ENCODE assay signal across 8 cellular contexts in genomic region chr4:74158561-74159396, GRCh38. TPM values are rescaled to one million over a fixed set of nuclear protein-coding genes. Genes with fewer than 3 reads are reported as not detected.
DNase-seq lines count a peak whose midpoint lies in the region; ATAC-seq lines count a peak whose summit lies in the region.

No MANE protein-coding gene starts in this region.

- no peak for ATAC-seq in aorta (ENCODE audit: low FRiP score)

- intact Hi-C loops in aorta (cut with DNase I) = no loop called here

- peak overlapping the region; percentile 83 to 90 for H3K4me3 ChIP-seq in aorta (ENCODE audit: low read length in 2 of 2)

- peak; percentile 20 for DNase-seq in NCI-H526 treated with DMSO at 0.1 percent for 48 hours (lab: John Stamatoyannopoulos, UW)
- no peak for DNase-seq in NCI-H526 (lab: John Stamatoyannopoulos, UW)
- peak; percentile 38 for DNase-seq in NCI-H146 treated with DMSO at 0.1 percent for 48 hours (lab: John Stamatoyannopoulos, UW; ENCODE audit: unreplicated experiment)
- DNase-seq in cerebellum (ENCODE audit: low spot score) = peak; percentile 6
- DNase-seq in midbrain (lab: John Stamatoyannopoulos, UW) = peak; percentile 38
- no peak for DNase-seq in aorta
- no peak for DNase-seq in HCEC 1CT
- no peak for DNase-seq in epidermal melanocyte (ENCODE audit: insufficient read length, low spot score)

- peak overlapping the region; percentile 47 to 85 for H3K27ac ChIP-seq in aorta (ENCODE audit: low read depth in 1 of 2, low read length in 2 of 2)

- no peaks in the 10 kb centered on the region for H3K9me3 ChIP-seq in aorta (ENCODE audit: control insufficient read depth, low read length)

- WGBS in aorta, 2 donors = 2 to 5% methylated on average over 13 of the region's 13 CpGs

- H3K4me1 ChIP-seq in aorta (ENCODE audit: control insufficient read depth in 1 of 2, insufficient read depth in 2 of 2, low read length in 2 of 2) = peaks cover 0 to 2% of the 10 kb centered on the region in 2 donors

- H3K36me3 ChIP-seq in aorta (ENCODE audit: control insufficient read depth in 1 of 2, insufficient read depth in 2 of 2, low read length in 1 of 2) = no peaks in the 10 kb centered on the region

- H3K27me3 ChIP-seq in aorta (ENCODE audit: control insufficient read depth in 1 of 2, insufficient read depth in 2 of 2, low read length in 1 of 2) = no peaks in the 10 kb centered on the region

RNA-seq across cellular contexts. Expression of gene MTHFD2L, which starts 0.9 kb away (rescaled TPM):
- 47.1 TPM for total RNA-seq in cerebellum
- 10 to 100 TPM; 13.7 to 13.8 TPM for total RNA-seq in aorta
- polyA plus RNA-seq in aorta = 10 to 100 TPM in 1 of 2 donors, 1 to 10 TPM in 1; 7.1 to 12.3 TPM

RNA-seq across cellular contexts. Expression of gene CXCL2, which starts 59.8 kb away (rescaled TPM):
- total RNA-seq in cerebellum = 1.1 TPM
- 10 to 100 TPM; 17.0 to 42.8 TPM for total RNA-seq in aorta
- 1 to 10 TPM; 1.1 to 3.6 TPM for polyA plus RNA-seq in aorta

Comparison
In these comparisons a context has a peak if more than half of its experiments do, and no peak if none do; other contexts are left out.
1. DNase-seq: peak in NCI-H526 treated with DMSO at 0.1 percent for 48 hours (single experiment), NCI-H146 treated with DMSO at 0.1 percent for 48 hours (single experiment), cerebellum (single experiment) and midbrain (single experiment); none in NCI-H526 (0 of 2), aorta (0 of 2), HCEC 1CT (single experiment) and epidermal melanocyte (single experiment).